Comparison of ENCODE assay signal across 23 cellular contexts in the genomic region with DNA sequence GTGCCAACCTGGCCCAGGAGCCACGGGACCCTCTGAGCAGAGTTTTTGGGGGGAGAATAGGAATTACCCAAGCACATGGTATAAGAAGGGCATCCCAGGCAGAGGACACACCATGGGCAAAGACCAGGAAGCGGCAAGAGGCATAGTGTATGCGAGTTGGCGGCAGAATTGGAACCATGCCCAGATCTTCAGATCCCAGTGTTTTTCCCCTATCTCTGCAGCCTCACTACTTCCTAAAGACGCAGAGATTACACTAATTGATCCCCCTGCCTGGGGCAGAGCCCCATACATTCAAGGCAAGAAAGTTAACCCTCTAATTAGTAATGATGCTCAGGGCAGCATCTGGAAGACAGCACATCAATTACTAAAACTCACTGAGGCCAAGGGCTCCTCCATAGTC. TPM values are rescaled to one million over a fixed set of nuclear protein-coding genes. Genes with fewer than 3 reads are reported as not detected.
DNase-seq lines count a peak whose midpoint lies in the region; ATAC-seq and TF ChIP-seq lines count a peak whose summit lies in the region.
"Had no signal": no experiment of that assay in that cellular context is flagged by ENCODE, and none has a peak within 500 bp of the region (broad histone marks: within the 10 kb centered on the region; RNA-seq: fewer than 3 reads in every experiment).

No MANE protein-coding gene starts in this region.

- H3K27ac ChIP-seq in psoas muscle (no peak overlapping the region), Karpas-422 (ENCODE audit: low read length) (no peak overlapping the region)
- H3K27ac ChIP-seq: heart left ventricle, HL-60 had no signal

- H3K79me2 ChIP-seq in Karpas-422 (ENCODE audit: low read length), result no peaks in the 10 kb centered on the region

- no peak overlapping the region for H3K9ac ChIP-seq in Karpas-422 (ENCODE audit: low read length)

- H3K9me3 Mint-ChIP-seq in natural killer cell treated with Interleukin-12 subunit alpha and Interleukin-12 subunit beta and Interleukin-15 and Interleukin-18, amount 100 ng/mL, for 72 hours, result no peaks in the 10 kb centered on the region
- H3K9me3 Mint-ChIP-seq: effector memory CD8-positive, alpha-beta T cell; H9; IgD-negative memory B cell; stimulated activated naive CD8-positive, alpha-beta T cell treated with anti-CD3 and anti-CD28 coated beads, Interleukin-15, amount 100 ng/mL, for 72 hours had no signal

- H3K27ac Mint-ChIP-seq in natural killer cell treated with Interleukin-12 subunit alpha and Interleukin-12 subunit beta and Interleukin-15 and Interleukin-18, amount 100 ng/mL, for 72 hours, result no peak overlapping the region
- H3K27ac Mint-ChIP-seq: effector memory CD8-positive, alpha-beta T cell; H9; IgD-negative memory B cell; stimulated activated naive CD8-positive, alpha-beta T cell treated with anti-CD3 and anti-CD28 coated beads, Interleukin-15, amount 100 ng/mL, for 72 hours had no signal

- no peak for TF ChIP-seq CTCF in psoas muscle (IDR thresholded peaks at IDR 0.05)

- H3K9me2 ChIP-seq in Karpas-422 (replicated peaks; ENCODE audit: insufficient read depth, low read length), result no peaks in the 10 kb centered on the region

- H3K4me1 Mint-ChIP-seq in natural killer cell treated with Interleukin-12 subunit alpha and Interleukin-12 subunit beta and Interleukin-15 and Interleukin-18, amount 100 ng/mL, for 72 hours (ENCODE audit: low read depth in 2 of 2), result no peaks in the 10 kb centered on the region
- H3K4me1 Mint-ChIP-seq: stimulated activated naive CD8-positive, alpha-beta T cell treated with anti-CD3 and anti-CD28 coated beads, Interleukin-15, amount 100 ng/mL, for 72 hours had no signal

- peak; percentile 53 for DNase-seq in NCI-H2107 treated with DMSO at 0.1 percent for 48 hours (lab: John Stamatoyannopoulos, UW; ENCODE audit: unreplicated experiment)
- no peak for DNase-seq in NCI-H2107 (lab: John Stamatoyannopoulos, UW)
- peak; percentile 42 for DNase-seq in NCI-H2029 (lab: John Stamatoyannopoulos, UW)
- DNase-seq in NCI-H82 (lab: John Stamatoyannopoulos, UW), result peak; percentile 75
- peak; percentile 27 for DNase-seq in mucosa of gallbladder (ENCODE audit: low spot score)
- DNase-seq in psoas muscle, result no peak
- no peak for DNase-seq in Karpas-422
- DNase-seq in natural killer cell treated with Interleukin-12 subunit alpha and Interleukin-12 subunit beta and Interleukin-15 and Interleukin-18, amount 100 ng/mL, for 72 hours (ENCODE audit: low spot score), result no peak
- DNase-seq: activated CD4-positive, alpha-beta T cell treated with anti-CD3 and anti-CD28 coated beads, Interleukin-2, amount 50 U/mL, for 4 hours; activated gamma-delta T cell treated with Interleukin-2 at 50 U/mL for 16 hours; central memory CD4-positive, alpha-beta T cell; effector memory CD8-positive, alpha-beta T cell; H9; heart left ventricle; MV-4-11; stimulated activated naive CD8-positive, alpha-beta T cell treated with anti-CD3 and anti-CD28 coated beads, Interleukin-15, amount 100 ng/mL, for 72 hours had no signal

- H3K36me3 ChIP-seq in psoas muscle (ENCODE audit: insufficient read depth in 1 of 2, low read depth in 1 of 2) (no peaks in the 10 kb centered on the region), Karpas-422 (ENCODE audit: insufficient read depth, low read length) (no peaks in the 10 kb centered on the region)
- H3K36me3 ChIP-seq: heart left ventricle had no signal

- no peaks in the 10 kb centered on the region for H3K9me3 ChIP-seq in psoas muscle
- no peaks in the 10 kb centered on the region for H3K9me3 ChIP-seq in Karpas-422 (ENCODE audit: low read length)
- H3K9me3 ChIP-seq: heart left ventricle had no signal

- intact Hi-C loops in psoas muscle (cut with DNase I), result no loop called here

- no peak overlapping the region for H3K4me2 ChIP-seq in Karpas-422 (ENCODE audit: low read depth, low read length, poor library complexity, severe bottlenecking)

- H3K4me1 ChIP-seq in psoas muscle (no peaks in the 10 kb centered on the region), Karpas-422 (ENCODE audit: low read length) (no peaks in the 10 kb centered on the region)
- H3K4me1 ChIP-seq: heart left ventricle had no signal

- no peaks in the 10 kb centered on the region for H3K36me3 Mint-ChIP-seq in natural killer cell treated with Interleukin-12 subunit alpha and Interleukin-12 subunit beta and Interleukin-15 and Interleukin-18, amount 100 ng/mL, for 72 hours
- H3K36me3 Mint-ChIP-seq: IgD-negative memory B cell had no signal

- WGBS in psoas muscle, 3 donors, result 32 to 42% (median 38%) methylated on average over 5 of the region's 5 CpGs

- no peak overlapping the region for H2AFZ ChIP-seq in Karpas-422 (ENCODE audit: low read length)

- H3K4me3 ChIP-seq in psoas muscle, result no peak overlapping the region
- H3K4me3 ChIP-seq in Karpas-422 (ENCODE audit: low read length), result no peak overlapping the region
- H3K4me3 ChIP-seq: heart left ventricle had no signal

- no peaks in the 10 kb centered on the region for H4K20me1 ChIP-seq in Karpas-422 (ENCODE audit: insufficient read depth, low read depth, low read length)

- peaks cover 0 to 40% (median 9%) of the 10 kb centered on the region in 3 donors for H3K27me3 ChIP-seq in psoas muscle (ENCODE audit: insufficient read depth in 3 of 3, low read length in 2 of 3)
- no peaks in the 10 kb centered on the region for H3K27me3 ChIP-seq in Karpas-422 (ENCODE audit: low read length)

- H3K4me3 Mint-ChIP-seq in natural killer cell treated with Interleukin-12 subunit alpha and Interleukin-12 subunit beta and Interleukin-15 and Interleukin-18, amount 100 ng/mL, for 72 hours, result no peak overlapping the region
- H3K4me3 Mint-ChIP-seq: effector memory CD8-positive, alpha-beta T cell; H9; IgD-negative memory B cell; stimulated activated naive CD8-positive, alpha-beta T cell treated with anti-CD3 and anti-CD28 coated beads, Interleukin-15, amount 100 ng/mL, for 72 hours had no signal

- ATAC-seq in psoas muscle, result no peak
- ATAC-seq in natural killer cell treated with Interleukin-12 subunit alpha and Interleukin-12 subunit beta and Interleukin-15 and Interleukin-18, amount 100 ng/mL, for 72 hours, result no peak
- ATAC-seq: effector memory CD8-positive, alpha-beta T cell; heart left ventricle; sciatic nerve; stimulated activated naive CD8-positive, alpha-beta T cell treated with anti-CD3 and anti-CD28 coated beads, Interleukin-15, amount 100 ng/mL, for 72 hours had no signal

- H3K27me3 Mint-ChIP-seq in natural killer cell treated with Interleukin-12 subunit alpha and Interleukin-12 subunit beta and Interleukin-15 and Interleukin-18, amount 100 ng/mL, for 72 hours, result peaks cover 20 to 22% of the 10 kb centered on the region in 2 donors

RNA-seq across cellular contexts. Expression of a gene that starts 48.2 kb away (rescaled TPM):
- total RNA-seq in mucosa of gallbladder (0.72 TPM), psoas muscle (under 1 TPM in 1 of 4 donors, not detected in 3; 0.02 TPM)
- polyA plus RNA-seq in psoas muscle, result under 1 TPM in 1 of 3 donors, not detected in 2; 0.01 TPM
- not detected in 2 replicates for total RNA-seq in Karpas-422 (2014; rRNA removed; shearing (Covaris generic); ENCODE audit: low replicate concordance)
- total RNA-seq in natural killer cell treated with Interleukin-12 subunit alpha and Interleukin-12 subunit beta and Interleukin-15 and Interleukin-18, amount 100 ng/mL, for 72 hours, result not detected
- total RNA-seq: fibroblast of lung, lower leg skin, osteoblast, sciatic nerve, ureter had no signal
- polyA plus RNA-seq: IgD-negative memory B cell had no signal

Comparison
In these comparisons a context has a peak if more than half of its experiments do, and no peak if none do; other contexts are left out.
1. DNase-seq: peak in NCI-H2107 treated with DMSO at 0.1 percent for 48 hours (single experiment), NCI-H2029 (single experiment), NCI-H82 (single experiment) and mucosa of gallbladder (single experiment); none in NCI-H2107 (single experiment), psoas muscle (0 of 2), Karpas-422 (single experiment) and natural killer cell treated with Interleukin-12 subunit alpha and Interleukin-12 subunit beta and Interleukin-15 and Interleukin-18, amount 100 ng/mL, for 72 hours (single experiment).